Comparison of ENCODE assay signal across 17 cellular contexts in the genomic region with DNA sequence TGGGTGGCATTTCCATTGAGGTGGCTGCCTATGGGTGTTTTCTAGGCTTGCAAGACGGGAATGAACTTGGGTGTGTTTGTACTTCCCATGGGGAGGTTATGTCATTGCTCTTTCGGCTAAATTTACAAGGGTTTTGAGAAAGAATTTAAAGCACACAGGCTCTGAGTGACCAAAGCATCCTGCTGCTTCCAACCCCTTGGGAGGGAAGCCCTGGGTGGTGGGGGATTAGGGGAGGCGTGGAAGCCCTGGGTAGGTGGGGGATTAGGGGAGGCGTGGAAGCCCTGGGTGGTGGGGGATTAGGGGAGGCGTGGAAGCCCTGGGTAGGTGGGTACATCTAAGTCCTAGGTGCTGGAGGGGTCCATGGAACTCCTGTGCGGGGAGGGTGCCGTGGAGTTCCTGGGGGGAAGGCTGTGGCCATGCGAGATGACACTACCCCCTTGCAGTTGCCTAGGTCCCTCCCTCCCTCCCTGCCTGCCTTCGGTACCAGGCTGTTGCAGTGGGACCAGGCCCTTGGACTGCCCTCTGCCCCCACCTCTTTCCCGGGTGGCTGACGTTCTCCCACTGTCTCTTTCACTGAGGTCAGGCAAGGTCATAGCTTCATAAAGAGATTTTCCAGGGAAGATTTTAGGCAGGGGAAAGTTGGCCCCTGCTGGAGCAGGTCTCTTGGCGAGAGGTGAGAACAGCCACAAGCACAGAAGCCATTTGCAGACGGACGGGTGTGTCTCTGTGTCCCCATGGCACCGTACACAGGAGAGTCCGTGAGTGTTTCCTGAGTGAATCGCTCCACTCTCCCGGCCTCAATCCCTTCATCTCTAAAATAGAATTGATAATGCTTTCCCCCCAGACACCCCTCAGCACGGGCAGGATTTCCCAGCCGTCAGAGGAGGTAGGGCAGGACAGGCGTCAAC. TPM values are rescaled to one million over a fixed set of nuclear protein-coding genes. Genes with fewer than 3 reads are reported as not detected.
A peak's percentile ranks its signal among the peaks of the same experiment; 100 is the strongest.
DNase-seq lines count a peak whose midpoint lies in the region; TF ChIP-seq lines count a peak whose summit lies in the region.
"Had no signal": no experiment of that assay in that cellular context is flagged by ENCODE, and none has a peak within 500 bp of the region (broad histone marks: within the 10 kb centered on the region; RNA-seq: fewer than 3 reads in every experiment).

No MANE protein-coding gene starts in this region.

- no peaks in the 10 kb centered on the region for H3K9me3 Mint-ChIP-seq in endodermal cell

- no peaks in the 10 kb centered on the region for H4K20me1 ChIP-seq in OCI-LY1 (ENCODE audit: insufficient read depth, low read length)

- 88 to 92% methylated on average over 10 to 19 of the region's 21 CpGs for WGBS in endodermal cell (ENCODE audit: insufficient coverage in 1 of 2, insufficient read length in 1 of 2), 2 experiments

- H3K9ac ChIP-seq in OCI-LY1 (ENCODE audit: low read length): peak overlapping the region; percentile 72
- H3K9ac ChIP-seq in endodermal cell (ENCODE audit: extremely low read depth, low read length, poor library complexity, severe bottlenecking): no peak overlapping the region
- H3K9ac ChIP-seq: KMS-11 had no signal

- H3K27me3 Mint-ChIP-seq in endodermal cell (ENCODE audit: insufficient read depth): no peaks in the 10 kb centered on the region

- H3K36me3 ChIP-seq in OCI-LY1 (ENCODE audit: insufficient read depth, low read length) (peaks cover 8% of the 10 kb centered on the region; the same call in 1 of the 2 replicates), endodermal cell (ENCODE audit: control insufficient read depth, insufficient read depth, low read length) (no peaks in the 10 kb centered on the region)

- TF ChIP-seq CTCF in OCI-LY1 (IDR thresholded peaks at IDR 0.05; ENCODE audit: low read length): no peak
- no peak for TF ChIP-seq CTCF in endodermal cell (conservative IDR thresholded peaks at IDR 0.05)

- H3K4me1 ChIP-seq in OCI-LY1 (ENCODE audit: insufficient read depth, low read length, severe bottlenecking) (peaks cover 80% of the 10 kb centered on the region), endodermal cell (ENCODE audit: control insufficient read depth, insufficient read depth, low read length) (no peaks in the 10 kb centered on the region)

- intact Hi-C loops in posterior vena cava (cut with DNase I): no loop called here

- no peaks in the 10 kb centered on the region for H3K9me3 ChIP-seq in OCI-LY1 (ENCODE audit: low read length)
- no peaks in the 10 kb centered on the region for H3K9me3 ChIP-seq in endodermal cell (ENCODE audit: control insufficient read depth, low read length)
- H3K9me3 ChIP-seq: Caco-2 had no signal

- no peak overlapping the region for H3K27ac Mint-ChIP-seq in endodermal cell

- peak; percentile 50 for DNase-seq in activated effector memory CD4-positive, alpha-beta T cell treated with anti-CD3 and anti-CD28 coated beads, Interleukin-2, amount 50 U/mL, for 16 hours
- no peak for DNase-seq in activated effector memory CD4-positive, alpha-beta T cell treated with Interleukin-2 at 50 U/mL for 16 hours
- DNase-seq in endodermal cell: peak; percentile 38
- peak; percentile 57 for DNase-seq in posterior vena cava (ENCODE audit: low spot score)
- DNase-seq in NCI-H748 treated with DMSO at 0.1 percent for 48 hours (lab: John Stamatoyannopoulos, UW): no peak
- no peak for DNase-seq in caudate nucleus (lab: John Stamatoyannopoulos, UW)
- DNase-seq in hippocampal formation (lab: John Stamatoyannopoulos, UW): no peak
- DNase-seq: AML-193, GOT3, NCI-H1092 treated with DMSO at 0.1 percent for 48 hours, NCI-H1694 treated with DMSO at 0.1 percent for 48 hours, NCI-H69 had no signal

- peak overlapping the region; percentile 66 for H3K4me2 ChIP-seq in OCI-LY1 (ENCODE audit: low read length)
- H3K4me2 ChIP-seq: KMS-11 had no signal

- peak overlapping the region; percentile 41 for H3K4me3 ChIP-seq in OCI-LY1 (ENCODE audit: low read depth, low read length, poor library complexity, severe bottlenecking)
- no peak overlapping the region for H3K4me3 ChIP-seq in endodermal cell (ENCODE audit: low read length)

- H3F3A ChIP-seq in OCI-LY1 (ENCODE audit: insufficient read depth, low read length): peaks cover 16% of the 10 kb centered on the region

- H3K27me3 ChIP-seq in OCI-LY1 (ENCODE audit: insufficient read depth, low read length) (no peaks in the 10 kb centered on the region), endodermal cell (ENCODE audit: control insufficient read depth, insufficient read depth, low read length, poor library complexity, severe bottlenecking) (no peaks in the 10 kb centered on the region)

- no peaks in the 10 kb centered on the region for H3K79me2 ChIP-seq in OCI-LY1 (ENCODE audit: insufficient read depth, low read length)

- no peak overlapping the region for H2AFZ ChIP-seq in OCI-LY1 (ENCODE audit: low read length)

- no peaks in the 10 kb centered on the region for H3K36me3 Mint-ChIP-seq in endodermal cell (ENCODE audit: low read depth)

- no peak overlapping the region for H3K4me3 Mint-ChIP-seq in endodermal cell

- H3K27ac ChIP-seq in OCI-LY1 (ENCODE audit: low read depth, low read length, poor library complexity, severe bottlenecking): peak overlapping the region; percentile 98
- no peak overlapping the region for H3K27ac ChIP-seq in endodermal cell (ENCODE audit: low read depth, low read length)
- H3K27ac ChIP-seq in caudate nucleus (ENCODE audit: low read depth, low read length): no peak overlapping the region
- H3K27ac ChIP-seq: KMS-11 had no signal

- H3K9me2 ChIP-seq in OCI-LY1 (ENCODE audit: low read depth, low read length): no peaks in the 10 kb centered on the region

- peaks cover 10% of the 10 kb centered on the region for H3K4me1 Mint-ChIP-seq in endodermal cell

RNA-seq across cellular contexts. Expression of a gene that starts 19.5 kb away (rescaled TPM):
- not detected for total RNA-seq in endodermal cell
- not detected for polyA plus RNA-seq in endodermal cell (2013, experiment 1 of 2)
- polyA plus RNA-seq in endodermal cell (2013, experiment 2 of 2): not detected
- 1 to 10 TPM; 4.6 to 5.2 TPM for total RNA-seq in posterior vena cava
- total RNA-seq: A673, MCF 10A had no signal

Comparison
In these comparisons a context has a peak if more than half of its experiments do, and no peak if none do; other contexts are left out.
1. DNase-seq: peak in activated effector memory CD4-positive, alpha-beta T cell treated with anti-CD3 and anti-CD28 coated beads, Interleukin-2, amount 50 U/mL, for 16 hours (single experiment), endodermal cell (single experiment) and posterior vena cava (single experiment); none in activated effector memory CD4-positive, alpha-beta T cell treated with Interleukin-2 at 50 U/mL for 16 hours (single experiment), NCI-H748 treated with DMSO at 0.1 percent for 48 hours (single experiment), caudate nucleus (0 of 61) and hippocampal formation (0 of 2).
2. RNA of a gene that starts 19.5 kb away (total RNA-seq): 4.6 to 5.2 TPM in posterior vena cava; not detected in endodermal cell; every median in the first group is over 4 times any median in the second.